ENCODE assay signal across 19 cellular contexts in the genomic region with DNA sequence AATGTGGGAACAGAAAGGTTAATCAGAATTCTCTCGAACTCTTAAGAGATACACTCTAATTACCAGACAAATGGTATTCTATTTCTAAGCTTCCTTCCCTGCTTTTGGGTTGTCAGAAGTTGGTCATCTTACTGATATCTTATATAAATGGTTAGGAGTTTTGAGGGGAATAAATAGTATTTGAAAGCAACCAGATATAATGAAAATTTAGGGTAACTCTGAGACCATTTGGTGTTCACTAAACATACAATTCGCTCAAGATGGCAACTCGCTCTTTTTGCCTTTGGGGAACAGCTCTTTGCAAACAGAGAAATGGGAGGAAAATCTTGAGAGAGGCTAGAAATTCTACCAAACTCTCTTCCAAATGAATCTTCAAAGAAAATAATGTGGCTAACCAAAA.
DNase-seq lines count a peak whose midpoint lies in the region; ATAC-seq and TF ChIP-seq lines count a peak whose summit lies in the region.
"Had no signal": no experiment of that assay in that cellular context is flagged by ENCODE, and none has a peak within 500 bp of the region (broad histone marks: within the 10 kb centered on the region; RNA-seq: fewer than 3 reads in every experiment).

No MANE protein-coding gene starts in this region.

- POLR2A ChIA-PET in A673 (lab: Charles Lee; ENCODE audit: low non-redundant PET) (no interaction called here), activated B cell treated with CpG ODN at 0.5 μM for 24 hours (lab: Charles Lee) (interaction anchor here (0.5 to 1.7 kb wide), 4 partner anchors 10 to 1126 kb away, joined by 3 to 6 read pairs (median 3); no protein-coding TSS in a partner anchor)

- intact Hi-C loops in A673 (cut with micrococcal nuclease; ENCODE audit: unreplicated experiment) (no loop called here), activated B cell treated with CpG ODN at 0.5 μM for 24 hours (cut with micrococcal nuclease) (loop anchor here (1.0 to 5.0 kb wide), 3 partner anchors 9 to 235 kb away; no protein-coding TSS in a partner anchor)

- H3K27ac Mint-ChIP-seq in activated B cell treated with CpG ODN at 0.5 μM for 24 hours (peak overlapping the region; percentile 81), mesothelial cell of epicardium (peak overlapping the region; percentile 19)
- H3K27ac Mint-ChIP-seq: activated naive CD4-positive, alpha-beta T cell treated with anti-CD3 and anti-CD28 coated beads, Interleukin-2, amount 50 U/mL, for 72 hours; activated T-helper 1 cell treated with anti-CD3 and anti-CD28 coated beads, Interleukin-12 subunit alpha, Interleukin-12 subunit beta, Interleukin-2, Interleukin-4 antibody, amounts not matched to agents 30 ng/mL and 10 ng/mL and 1 ng/mL, durations not matched to agents 14 hours and 24 hours and 36 hours; T-cell had no signal

- no peak for DNase-seq in A673 (ENCODE audit: low spot score)
- DNase-seq in activated B cell treated with CpG ODN at 0.5 μM for 24 hours: no peak
- DNase-seq in mesothelial cell of epicardium (ENCODE audit: low spot score in 2 of 2, unreplicated experiment in 2 of 2): no peak
- no peak for DNase-seq in ureter (ENCODE audit: low spot score)
- no peak for DNase-seq in epidermal melanocyte (ENCODE audit: insufficient read length, low spot score)
- DNase-seq: activated CD4-positive, alpha-beta T cell treated with anti-CD3 and anti-CD28 coated beads for 4 hours; endodermal cell; KG1; NCI-H1694 treated with DMSO at 0.1 percent for 48 hours; NCI-H748 treated with DMSO at 0.1 percent for 48 hours; stimulated activated CD4-positive, alpha-beta T cell treated with anti-CD3 and anti-CD28 coated beads, Interleukin-1b, Interleukin-23, amount 100 ng/mL, for 48 hours; stimulated activated naive CD8-positive, alpha-beta T cell treated with anti-CD3 and anti-CD28 coated beads, Interleukin-15, Interleukin-2, amounts not matched to agents 100 U/mL and 50 U/mL, for 24 hours; T-cell had no signal

- ATAC-seq in activated B cell treated with CpG ODN at 0.5 μM for 24 hours (ENCODE audit: low read depth): no peak
- no peak for ATAC-seq in HG03135 (IDR thresholded peaks at IDR 0.05; ENCODE audit: unreplicated experiment)
- no peak for ATAC-seq in HG03097 (IDR thresholded peaks at IDR 0.05; ENCODE audit: low FRiP score, unreplicated experiment)
- ATAC-seq: activated naive CD4-positive, alpha-beta T cell treated with anti-CD3 and anti-CD28 coated beads, Interleukin-2, amount 50 U/mL, for 72 hours; stimulated activated naive CD8-positive, alpha-beta T cell treated with anti-CD3 and anti-CD28 coated beads, Interleukin-15, Interleukin-2, amounts not matched to agents 100 U/mL and 50 U/mL, for 24 hours; T-cell had no signal

- H3K27ac ChIP-seq in A673 (ENCODE audit: low read depth, low read length, poor library complexity, severe bottlenecking) (peak overlapping the region; percentile 21), subcutaneous abdominal adipose tissue (ENCODE audit: low read depth, low read length) (peak overlapping the region; percentile 79)

- no peaks in the 10 kb centered on the region for H3K9me3 Mint-ChIP-seq in activated B cell treated with CpG ODN at 0.5 μM for 24 hours
- H3K9me3 Mint-ChIP-seq in mesothelial cell of epicardium: no peaks in the 10 kb centered on the region
- H3K9me3 Mint-ChIP-seq: activated naive CD4-positive, alpha-beta T cell treated with anti-CD3 and anti-CD28 coated beads, Interleukin-2, amount 50 U/mL, for 72 hours; activated T-helper 1 cell treated with anti-CD3 and anti-CD28 coated beads, Interleukin-12 subunit alpha, Interleukin-12 subunit beta, Interleukin-2, Interleukin-4 antibody, amounts not matched to agents 30 ng/mL and 10 ng/mL and 1 ng/mL, durations not matched to agents 14 hours and 24 hours and 36 hours; CD14-positive monocyte; endodermal cell; T-cell had no signal

- no peak overlapping the region for H3K9ac ChIP-seq in subcutaneous abdominal adipose tissue (ENCODE audit: low read length in 5 of 5)

- H3K4me1 Mint-ChIP-seq in activated B cell treated with CpG ODN at 0.5 μM for 24 hours: peaks cover 35% of the 10 kb centered on the region
- H3K4me1 Mint-ChIP-seq in mesothelial cell of epicardium: peaks cover 25% of the 10 kb centered on the region
- H3K4me1 Mint-ChIP-seq: T-cell had no signal

- no peak for TF ChIP-seq CTCF in A673 (conservative IDR thresholded peaks at IDR 0.05; ENCODE audit: low read depth, low read length)
- TF ChIP-seq CTCF in activated B cell treated with CpG ODN at 0.5 μM for 24 hours (IDR thresholded peaks at IDR 0.05): no peak
- TF ChIP-seq CTCF in mesothelial cell of epicardium (IDR thresholded peaks at IDR 0.05; ENCODE audit: unreplicated experiment): no peak

- H3K27me3 ChIP-seq in A673 (replicated peaks; ENCODE audit: insufficient read depth, low read depth, low read length, poor library complexity) (no peaks in the 10 kb centered on the region), subcutaneous abdominal adipose tissue (ENCODE audit: control insufficient read depth in 5 of 5, insufficient read depth in 4 of 5, low read length in 5 of 5) (no peaks in the 10 kb centered on the region)

- CTCF ChIA-PET in A673 (lab: Charles Lee): interaction anchor here (0.7 kb wide), 1 partner anchor 10 kb away, joined by 3 read pairs; no protein-coding TSS in a partner anchor
- CTCF ChIA-PET in activated B cell treated with CpG ODN at 0.5 μM for 24 hours (lab: Charles Lee): interaction anchor here (1.2 kb wide), 2 partner anchors 103 to 977 kb away, joined by 3 read pairs; no protein-coding TSS in a partner anchor

- H3K27me3 Mint-ChIP-seq in activated B cell treated with CpG ODN at 0.5 μM for 24 hours (no peaks in the 10 kb centered on the region), mesothelial cell of epicardium (ENCODE audit: low read depth) (no peaks in the 10 kb centered on the region)

- H3K36me3 Mint-ChIP-seq in activated B cell treated with CpG ODN at 0.5 μM for 24 hours (ENCODE audit: low read depth) (no peaks in the 10 kb centered on the region), mesothelial cell of epicardium (no peaks in the 10 kb centered on the region)
- H3K36me3 Mint-ChIP-seq: activated naive CD4-positive, alpha-beta T cell treated with anti-CD3 and anti-CD28 coated beads, Interleukin-2, amount 50 U/mL, for 72 hours; CD14-positive monocyte; T-cell had no signal

- H3K36me3 ChIP-seq in A673 (ENCODE audit: insufficient read depth, low read length, poor library complexity, severe bottlenecking): no peaks in the 10 kb centered on the region
- H3K36me3 ChIP-seq in subcutaneous abdominal adipose tissue (ENCODE audit: control insufficient read depth in 5 of 5, insufficient read depth in 5 of 5, low read length in 5 of 5): no peaks in the 10 kb centered on the region

- BruUV-seq in A673 (replicated peaks; lab: Mats Ljungman, UMichigan): no TSS peak

- no peaks in the 10 kb centered on the region for H3K9me3 ChIP-seq in A673 (ENCODE audit: low read depth, low read length, poor library complexity, severe bottlenecking)
- H3K9me3 ChIP-seq in subcutaneous abdominal adipose tissue (ENCODE audit: control insufficient read depth in 5 of 5, low read length in 5 of 5): no peaks in the 10 kb centered on the region

- H3K4me1 ChIP-seq in A673 (ENCODE audit: insufficient read depth, low read length, poor library complexity, severe bottlenecking) (peaks cover 70% of the 10 kb centered on the region), subcutaneous abdominal adipose tissue (ENCODE audit: control insufficient read depth in 5 of 5, insufficient read depth in 5 of 5, low read length in 5 of 5) (peaks cover 3 to 44% (median 19%) of the 10 kb centered on the region in 5 donors)

- no peak overlapping the region for H3K4me3 ChIP-seq in A673 (ENCODE audit: low read depth, low read length, poor library complexity, severe bottlenecking)
- H3K4me3 ChIP-seq in subcutaneous abdominal adipose tissue (ENCODE audit: low read depth in 1 of 5, low read length in 5 of 5): no peak overlapping the region

- H3K4me3 Mint-ChIP-seq in activated B cell treated with CpG ODN at 0.5 μM for 24 hours: no peak overlapping the region
- H3K4me3 Mint-ChIP-seq in mesothelial cell of epicardium: no peak overlapping the region
- H3K4me3 Mint-ChIP-seq: activated T-helper 1 cell treated with anti-CD3 and anti-CD28 coated beads, Interleukin-12 subunit alpha, Interleukin-12 subunit beta, Interleukin-2, Interleukin-4 antibody, amounts not matched to agents 30 ng/mL and 10 ng/mL and 1 ng/mL, durations not matched to agents 14 hours and 24 hours and 36 hours; endodermal cell; T-cell had no signal
